8 cellular contexts compared by ENCODE assay signal in genomic region chr11:22787565-22788162, GRCh38. TPM values are rescaled to one million over a fixed set of nuclear protein-coding genes. Genes with fewer than 3 reads are reported as not detected.
A peak's percentile ranks its signal among the peaks of the same experiment; 100 is the strongest.
DNase-seq lines count a peak whose midpoint lies in the region; ATAC-seq and TF ChIP-seq lines count a peak whose summit lies in the region.

No MANE protein-coding gene starts in this region.

- no peaks in the 10 kb centered on the region for H3K27me3 ChIP-seq in ascending aorta

- H3K27ac ChIP-seq in ascending aorta, result no peak overlapping the region

- H3K36me3 Mint-ChIP-seq in immature natural killer cell, result no peaks in the 10 kb centered on the region
- H3K36me3 Mint-ChIP-seq in T-helper 2 cell treated with Interferon-gamma antibody and Interleukin-4, amounts not matched to agents 5 μg/mL and 100 μg/mL, for 36 hours (ENCODE audit: low read depth), result no peaks in the 10 kb centered on the region

- H3K9me3 ChIP-seq in ascending aorta, result no peaks in the 10 kb centered on the region

- H3K27me3 Mint-ChIP-seq in immature natural killer cell (ENCODE audit: low read depth in 3 of 3), result peaks cover 2 to 3% (median 2%) of the 10 kb centered on the region in 3 donors
- H3K27me3 Mint-ChIP-seq in T-helper 2 cell treated with Interferon-gamma antibody and Interleukin-4, amounts not matched to agents 5 μg/mL and 100 μg/mL, for 36 hours (ENCODE audit: low read depth), result no peaks in the 10 kb centered on the region

- no peak overlapping the region for H3K4me3 ChIP-seq in AG09309 (ENCODE audit: control insufficient read depth, low read depth, low read length)
- no peak overlapping the region for H3K4me3 ChIP-seq in GM12864 (ENCODE audit: low read depth, low read length)
- no peak overlapping the region for H3K4me3 ChIP-seq in ascending aorta

- DNase-seq in AG09309 (ENCODE audit: low read depth), result peak; percentile 2
- DNase-seq in GM12864 (ENCODE audit: low read depth), result no peak
- peak; percentile 62 for DNase-seq in NCI-H748 (lab: John Stamatoyannopoulos, UW; ENCODE audit: unreplicated experiment)
- DNase-seq in ascending aorta (ENCODE audit: low spot score in 2 of 2), result no peak
- DNase-seq in immature natural killer cell, result peak; percentile 22 to 43 (median 25)
- peak in 2 of 3 experiments; percentile 2 to 5 for DNase-seq in stimulated activated CD4-positive, alpha-beta T cell treated with anti-CD3 and anti-CD28 coated beads, TNF-alpha, amount 100 ng/mL, for 24 hours (ENCODE audit: low read depth in 3 of 3)
- DNase-seq in T-helper 2 cell treated with Interferon-gamma antibody and Interleukin-4, amounts not matched to agents 5 μg/mL and 100 μg/mL, for 36 hours (ENCODE audit: low spot score), result no peak

- H3K4me1 ChIP-seq in ascending aorta, result no peaks in the 10 kb centered on the region

- H3K9me3 Mint-ChIP-seq in immature natural killer cell, result no peaks in the 10 kb centered on the region
- no peaks in the 10 kb centered on the region for H3K9me3 Mint-ChIP-seq in T-helper 2 cell treated with Interferon-gamma antibody and Interleukin-4, amounts not matched to agents 5 μg/mL and 100 μg/mL, for 36 hours

- ATAC-seq in HG03378 (IDR thresholded peaks at IDR 0.05; ENCODE audit: unreplicated experiment), result peak; percentile 45

- H3K4me3 Mint-ChIP-seq in immature natural killer cell, result no peak overlapping the region
- no peak overlapping the region for H3K4me3 Mint-ChIP-seq in T-helper 2 cell treated with Interferon-gamma antibody and Interleukin-4, amounts not matched to agents 5 μg/mL and 100 μg/mL, for 36 hours

- H3K4me1 Mint-ChIP-seq in immature natural killer cell, result no peaks in the 10 kb centered on the region
- peaks cover 2% of the 10 kb centered on the region for H3K4me1 Mint-ChIP-seq in T-helper 2 cell treated with Interferon-gamma antibody and Interleukin-4, amounts not matched to agents 5 μg/mL and 100 μg/mL, for 36 hours (ENCODE audit: low read depth)

- intact Hi-C loops in ascending aorta (cut with DNase I), result loop anchor here (5.0 kb wide), 2 partner anchors 455 to 540 kb away; no protein-coding TSS in a partner anchor

- TF ChIP-seq CTCF in AG09309 (IDR thresholded peaks at IDR 0.05; ENCODE audit: control insufficient read depth, insufficient read depth, low read depth, low read length, missing control alignments), result peak; percentile 59
- peak; percentile 58 for TF ChIP-seq CTCF in GM12864 (IDR thresholded peaks at IDR 0.05; ENCODE audit: low read depth, low read length, missing control alignments)
- TF ChIP-seq CTCF in ascending aorta (IDR thresholded peaks at IDR 0.05), result peak; percentile 10 to 59 (median 52)

- H3K36me3 ChIP-seq in ascending aorta, result no peaks in the 10 kb centered on the region

- no peak overlapping the region for H3K27ac Mint-ChIP-seq in immature natural killer cell
- no peak overlapping the region for H3K27ac Mint-ChIP-seq in T-helper 2 cell treated with Interferon-gamma antibody and Interleukin-4, amounts not matched to agents 5 μg/mL and 100 μg/mL, for 36 hours

RNA-seq across cellular contexts. Expression of gene SVIP, which starts 41.9 kb away (rescaled TPM):
- total RNA-seq in ascending aorta, result 6.1 TPM
- 10 to 100 TPM; 25.4 to 28.3 (median 26.7) TPM for polyA plus RNA-seq in immature natural killer cell

Comparison
In these comparisons a context has a peak if more than half of its experiments do, and no peak if none do; other contexts are left out.
1. DNase-seq: peak in AG09309 (single experiment), NCI-H748 (single experiment), immature natural killer cell (3 of 3) and stimulated activated CD4-positive, alpha-beta T cell treated with anti-CD3 and anti-CD28 coated beads, TNF-alpha, amount 100 ng/mL, for 24 hours (2 of 3); none in GM12864 (single experiment), ascending aorta (0 of 2) and T-helper 2 cell treated with Interferon-gamma antibody and Interleukin-4, amounts not matched to agents 5 μg/mL and 100 μg/mL, for 36 hours (single experiment).
2. Peak in every context shown above with its lines, with median percentiles within 50 percentile points of each other: CTCF ChIP-seq.